9 cellular contexts compared by ENCODE assay signal in genomic region chr20:38043512-38044300, GRCh38. TPM values are rescaled to one million over a fixed set of nuclear protein-coding genes. Genes with fewer than 3 reads are reported as not detected.
DNase-seq lines count a peak whose midpoint lies in the region; ATAC-seq and TF ChIP-seq lines count a peak whose summit lies in the region.
"Had no signal": no experiment of that assay in that cellular context is flagged by ENCODE, and none has a peak within 500 bp of the region (broad histone marks: within the 10 kb centered on the region; RNA-seq: fewer than 3 reads in every experiment).

No MANE protein-coding gene starts in this region.

- H3K4me1 Mint-ChIP-seq in WTC11, result peaks cover 18% of the 10 kb centered on the region

- peaks cover 38% of the 10 kb centered on the region for H3K36me3 Mint-ChIP-seq in WTC11

- POLR2A ChIA-PET in WTC11 (lab: Charles Lee), result interaction anchor here (1.5 kb wide), 1 partner anchor 10 kb away, joined by 6 read pairs; the partner anchor contains the start of genes RPRD1B and TTI1

- CTCF ChIA-PET in WTC11 (lab: Charles Lee), result interaction anchor here (0.7 to 2.0 kb wide), 4 partner anchors 11 to 30 kb away, joined by 3 to 14 read pairs (median 4); no protein-coding TSS in a partner anchor

- DNase-seq in DMS53 (lab: John Stamatoyannopoulos, UW), result peak; percentile 14
- DNase-seq in DMS53 treated with DMSO at 0.1 percent for 48 hours (lab: John Stamatoyannopoulos, UW; ENCODE audit: unreplicated experiment), result no peak
- no peak for DNase-seq in WTC11 (ENCODE audit: low spot score)
- peak; percentile 87 for DNase-seq in fibroblast of peridontal ligament (ENCODE audit: extremely low read depth)
- DNase-seq in stimulated activated CD4-positive, alpha-beta T cell treated with anti-CD3 and anti-CD28 coated beads, Interleukin-1b, Interleukin-23, amount 100 ng/mL, for 48 hours, result peak; percentile 42
- DNase-seq in DMS79 (lab: John Stamatoyannopoulos, UW), result no peak
- DNase-seq in D341Med (ENCODE audit: low spot score), result no peak
- DNase-seq in NCI-H345 treated with DMSO at 0.1 percent for 48 hours (lab: John Stamatoyannopoulos, UW; ENCODE audit: unreplicated experiment), result no peak
- DNase-seq: colonic mucosa had no signal

- H3K27me3 Mint-ChIP-seq in WTC11 (ENCODE audit: low read depth), result no peaks in the 10 kb centered on the region

- no peak overlapping the region for H3K4me3 Mint-ChIP-seq in WTC11

- no peak for TF ChIP-seq CTCF in WTC11 (IDR thresholded peaks at IDR 0.05)

- ATAC-seq in WTC11, result no peak

- peak overlapping the region; percentile 17; the same call in 1 of the 2 replicates for H3K27ac Mint-ChIP-seq in WTC11

- no peaks in the 10 kb centered on the region for H3K9me3 Mint-ChIP-seq in WTC11

TF ChIP-seq in WTC11, 78 proteins besides CTCF, POLR2A, EP300 and RAD21:
- TF ChIP-seq TCF7 (CRISPR knock-in tag; IDR thresholded peaks at IDR 0.05; ENCODE audit: low read depth), result no peak
- TF ChIP-seq USF1 (CRISPR knock-in tag; IDR thresholded peaks at IDR 0.05), result no peak
- no peak for TF ChIP-seq ZNF263 (CRISPR knock-in tag; IDR thresholded peaks at IDR 0.05; ENCODE audit: low read depth)
- TF ChIP-seq ZBTB21 (CRISPR knock-in tag; IDR thresholded peaks at IDR 0.05; ENCODE audit: borderline replicate concordance), result no peak
- TF ChIP-seq GRHL2 (CRISPR knock-in tag; IDR thresholded peaks at IDR 0.05; ENCODE audit: insufficient replicate concordance, severe bottlenecking), result no peak
- TF ChIP-seq IRF2 (CRISPR knock-in tag; IDR thresholded peaks at IDR 0.05; ENCODE audit: borderline replicate concordance, low read depth), result no peak

RNA-seq across cellular contexts. Expression of gene RPRD1B, which starts 10.2 kb away (rescaled TPM):
- total RNA-seq in WTC11 (2021), result 21.4 to 25.5 TPM (median 21.5 TPM) in 3 replicates

RNA-seq across cellular contexts. Expression of gene TTI1, which starts 10.4 kb away (rescaled TPM):
- total RNA-seq in WTC11 (2021), result 42.8 to 43.5 TPM (median 43.4 TPM) in 3 replicates

Comparison
In these comparisons a context has a peak if more than half of its experiments do, and no peak if none do; other contexts are left out.
1. DNase-seq: peak in DMS53 (single experiment), fibroblast of peridontal ligament (single experiment) and stimulated activated CD4-positive, alpha-beta T cell treated with anti-CD3 and anti-CD28 coated beads, Interleukin-1b, Interleukin-23, amount 100 ng/mL, for 48 hours (single experiment); none in DMS53 treated with DMSO at 0.1 percent for 48 hours (single experiment), WTC11 (single experiment), DMS79 (single experiment), D341Med (single experiment) and NCI-H345 treated with DMSO at 0.1 percent for 48 hours (single experiment).